ENCODE assay signal across 8 cellular contexts in genomic region chr17:82097919-82098168, GRCh38. TPM values are rescaled to one million over a fixed set of nuclear protein-coding genes. Genes with fewer than 3 reads are reported as not detected.
DNase-seq lines count a peak whose midpoint lies in the region; ATAC-seq and TF ChIP-seq lines count a peak whose summit lies in the region.

No MANE protein-coding gene starts in this region.

- H3K9me3 ChIP-seq in SJSA1 (replicated peaks) = peaks cover 13% of the 10 kb centered on the region

- H3K9me3 Mint-ChIP-seq in stimulated activated effector memory CD8-positive, alpha-beta T cell treated with anti-CD3 and anti-CD28 coated beads, Interleukin-12 subunit alpha, Interleukin-12 subunit beta, amount 100 ng/mL, for 72 hours = no peaks in the 10 kb centered on the region

- H3K27ac Mint-ChIP-seq in stimulated activated effector memory CD8-positive, alpha-beta T cell treated with anti-CD3 and anti-CD28 coated beads, Interleukin-12 subunit alpha, Interleukin-12 subunit beta, amount 100 ng/mL, for 72 hours = peak overlapping the region; percentile 48

- no peak for TF ChIP-seq CTCF in foreskin keratinocyte (conservative IDR thresholded peaks at IDR 0.05)

- H3K27me3 ChIP-seq in SJSA1 (replicated peaks) = no peaks in the 10 kb centered on the region
- H3K27me3 ChIP-seq in foreskin keratinocyte = no peaks in the 10 kb centered on the region

- H3K4me1 ChIP-seq in SJSA1 (replicated peaks) (peaks cover 45% of the 10 kb centered on the region), foreskin keratinocyte (peaks cover 4% of the 10 kb centered on the region)

- peaks cover 22% of the 10 kb centered on the region for H3K4me1 Mint-ChIP-seq in stimulated activated effector memory CD8-positive, alpha-beta T cell treated with anti-CD3 and anti-CD28 coated beads, Interleukin-12 subunit alpha, Interleukin-12 subunit beta, amount 100 ng/mL, for 72 hours

- H3K36me3 ChIP-seq in SJSA1 = peaks cover 56% of the 10 kb centered on the region

- H3K27ac ChIP-seq in SJSA1 (peak overlapping the region; percentile 75), foreskin keratinocyte (peak overlapping the region; percentile 99)

- peak; percentile 51 for DNase-seq in activated T-cell treated with anti-CD3 and anti-CD28 coated beads for 4 hours
- DNase-seq in activated T-cell treated with anti-CD3 and anti-CD28 coated beads, Interleukin-2, amount 50 U/mL, for 1 hour = no peak
- DNase-seq in SJSA1 (ENCODE audit: low read depth in 1 of 2, low spot score in 2 of 2) = no peak
- no peak for DNase-seq in foreskin keratinocyte
- no peak for DNase-seq in stimulated activated effector memory CD8-positive, alpha-beta T cell treated with anti-CD3 and anti-CD28 coated beads, Interleukin-12 subunit alpha, Interleukin-12 subunit beta, amount 100 ng/mL, for 72 hours (ENCODE audit: low spot score in 2 of 2)
- no peak for DNase-seq in AG08396 (ENCODE audit: low spot score)
- no peak for DNase-seq in DMS114 treated with DMSO at 0.1 percent for 48 hours (lab: John Stamatoyannopoulos, UW; ENCODE audit: unreplicated experiment)

- ATAC-seq in foreskin keratinocyte (no peak), HG02642 (IDR thresholded peaks at IDR 0.05; ENCODE audit: poor library complexity, unreplicated experiment) (no peak)
- ATAC-seq in stimulated activated effector memory CD8-positive, alpha-beta T cell treated with anti-CD3 and anti-CD28 coated beads, Interleukin-12 subunit alpha, Interleukin-12 subunit beta, amount 100 ng/mL, for 72 hours = no peak

- peak overlapping the region; percentile 99 for H3K4me3 ChIP-seq in SJSA1

- peaks cover 50% of the 10 kb centered on the region for H3K36me3 Mint-ChIP-seq in stimulated activated effector memory CD8-positive, alpha-beta T cell treated with anti-CD3 and anti-CD28 coated beads, Interleukin-12 subunit alpha, Interleukin-12 subunit beta, amount 100 ng/mL, for 72 hours

- H3K4me3 Mint-ChIP-seq in stimulated activated effector memory CD8-positive, alpha-beta T cell treated with anti-CD3 and anti-CD28 coated beads, Interleukin-12 subunit alpha, Interleukin-12 subunit beta, amount 100 ng/mL, for 72 hours = peak overlapping the region; percentile 68

RNA-seq across cellular contexts. Expression of gene FASN, which starts 0.2 kb away (rescaled TPM):
- total RNA-seq in SJSA1 (2014; rRNA removed; shearing (Covaris generic)) = 54.6 and 77.6 TPM in 2 replicates
- 451 and 574 TPM in 2 replicates for total RNA-seq in foreskin keratinocyte
- polyA plus RNA-seq in foreskin keratinocyte = 357 and 440 TPM in 2 replicates

RNA-seq across cellular contexts. Expression of gene DUS1L, which starts 32.2 kb away (rescaled TPM):
- 181 and 210 TPM in 2 replicates for total RNA-seq in SJSA1 (2014; rRNA removed; shearing (Covaris generic))
- 77.9 and 88.0 TPM in 2 replicates for total RNA-seq in foreskin keratinocyte
- 118 and 136 TPM in 2 replicates for polyA plus RNA-seq in foreskin keratinocyte

RNA-seq across cellular contexts. Expression of gene GPS1, which starts 46.1 kb away (rescaled TPM):
- 223 and 226 TPM in 2 replicates for total RNA-seq in SJSA1 (2014; rRNA removed; shearing (Covaris generic))
- total RNA-seq in foreskin keratinocyte = 113 and 115 TPM in 2 replicates
- 118 and 121 TPM in 2 replicates for polyA plus RNA-seq in foreskin keratinocyte

RNA-seq across cellular contexts. Expression of gene RFNG, which starts 46.2 kb away (rescaled TPM):
- 16.7 and 23.8 TPM in 2 replicates for total RNA-seq in SJSA1 (2014; rRNA removed; shearing (Covaris generic))
- 25.0 and 25.9 TPM in 2 replicates for total RNA-seq in foreskin keratinocyte
- 32.1 and 38.1 TPM in 2 replicates for polyA plus RNA-seq in foreskin keratinocyte
